ENCODE assay signal across 24 cellular contexts in genomic region chr5:1547655-1548054, GRCh38.
"Had no signal": no experiment of that assay in that cellular context is flagged by ENCODE, and none has a peak within 500 bp of the region (broad histone marks: within the 10 kb centered on the region; RNA-seq: fewer than 3 reads in every experiment).

No MANE protein-coding gene starts in this region.

- H3K4me1 ChIP-seq: ascending aorta, body of pancreas, Peyer's patch had no signal

- H3K9me3 ChIP-seq: ascending aorta, body of pancreas, Peyer's patch had no signal

- H3K27me3 ChIP-seq: ascending aorta, body of pancreas, Peyer's patch had no signal

- H3K27ac Mint-ChIP-seq: activated CD4-positive, alpha-beta memory T cell treated with anti-CD3 and anti-CD28 coated beads for 36 hours; activated CD4-positive, alpha-beta T cell treated with anti-CD3 and anti-CD28 coated beads, Interleukin-2, amount 10 ng/mL, durations not matched to agents 7 days and 5 days; activated naive CD8-positive, alpha-beta T cell treated with anti-CD3 and anti-CD28 coated beads, Interleukin-2, amount 50 U/mL, for 24 hours; activated T-cell treated with anti-CD3 and anti-CD28 coated beads, Interleukin-2, amount 50 U/mL, for 24 hours; activated T-helper 1 cell treated with anti-CD3 and anti-CD28 coated beads, Interleukin-12 subunit alpha, Interleukin-12 subunit beta, Interleukin-2, Interleukin-4 antibody, amounts not matched to agents 30 ng/mL and 10 ng/mL and 1 ng/mL, durations not matched to agents 14 hours and 24 hours and 36 hours; T-helper 1 cell treated with Interleukin-12 subunit alpha and Interleukin-12 subunit beta and Interleukin-4 antibody, amounts not matched to agents 30 μg/mL and 1 μg/mL, for 36 hours had no signal

- H3K36me3 ChIP-seq: ascending aorta, Peyer's patch had no signal

- H3K27me3 Mint-ChIP-seq: activated CD4-positive, alpha-beta memory T cell treated with anti-CD3 and anti-CD28 coated beads for 36 hours; activated CD4-positive, alpha-beta T cell treated with anti-CD3 and anti-CD28 coated beads, Interleukin-2, amount 10 ng/mL, durations not matched to agents 7 days and 5 days; activated T-cell treated with anti-CD3 and anti-CD28 coated beads, Interleukin-2, amount 50 U/mL, for 24 hours had no signal

- H3K36me3 Mint-ChIP-seq: activated CD4-positive, alpha-beta memory T cell treated with anti-CD3 and anti-CD28 coated beads for 36 hours; activated naive CD4-positive, alpha-beta T cell treated with anti-CD3 and anti-CD28 coated beads, Interleukin-2, amount 50 U/mL, for 72 hours had no signal

- DNase-seq: activated CD4-positive, alpha-beta memory T cell treated with anti-CD3 and anti-CD28 coated beads for 36 hours; activated CD4-positive, alpha-beta T cell treated with anti-CD3 and anti-CD28 coated beads, Interleukin-2, amount 10 ng/mL, durations not matched to agents 7 days and 5 days; activated CD4-positive, CD25-positive, alpha-beta regulatory T cell; activated effector memory CD4-positive, alpha-beta T cell treated with Interleukin-2 at 50 U/mL for 16 hours; activated naive CD4-positive, alpha-beta T cell; activated naive CD8-positive, alpha-beta T cell treated with anti-CD3 and anti-CD28 coated beads, Interleukin-2, amount 50 U/mL, for 24 hours; activated T-cell treated with anti-CD3 and anti-CD28 coated beads, Interleukin-2, amount 50 U/mL, for 24 hours; amniotic stem cell; body of pancreas; KG1; NCI-H1048; NCI-H1417 treated with DMSO at 0.1 percent for 48 hours; NCI-H1694; NCI-H2029 treated with DMSO at 0.1 percent for 48 hours; NCI-H345; NCI-H510A treated with DMSO at 0.1 percent for 48 hours; NCI-H69; SHP77 treated with DMSO at 0.1 percent for 48 hours had no signal

- H3K27ac ChIP-seq: ascending aorta, body of pancreas, Peyer's patch had no signal

- H3K4me3 ChIP-seq: ascending aorta, body of pancreas, Peyer's patch had no signal

- ATAC-seq: activated naive CD4-positive, alpha-beta T cell treated with anti-CD3 and anti-CD28 coated beads, Interleukin-2, amount 50 U/mL, for 72 hours; activated naive CD8-positive, alpha-beta T cell treated with anti-CD3 and anti-CD28 coated beads, Interleukin-2, amount 50 U/mL, for 24 hours; body of pancreas had no signal

- H3K4me1 Mint-ChIP-seq: activated CD4-positive, alpha-beta T cell treated with anti-CD3 and anti-CD28 coated beads, Interleukin-2, amount 10 ng/mL, durations not matched to agents 7 days and 5 days; activated naive CD8-positive, alpha-beta T cell treated with anti-CD3 and anti-CD28 coated beads, Interleukin-2, amount 50 U/mL, for 24 hours had no signal

- H3K4me3 Mint-ChIP-seq: activated CD4-positive, alpha-beta memory T cell treated with anti-CD3 and anti-CD28 coated beads for 36 hours; activated CD4-positive, alpha-beta T cell treated with anti-CD3 and anti-CD28 coated beads, Interleukin-2, amount 10 ng/mL, durations not matched to agents 7 days and 5 days; activated naive CD8-positive, alpha-beta T cell treated with anti-CD3 and anti-CD28 coated beads, Interleukin-2, amount 50 U/mL, for 24 hours; activated T-cell treated with anti-CD3 and anti-CD28 coated beads, Interleukin-2, amount 50 U/mL, for 24 hours; activated T-helper 1 cell treated with anti-CD3 and anti-CD28 coated beads, Interleukin-12 subunit alpha, Interleukin-12 subunit beta, Interleukin-2, Interleukin-4 antibody, amounts not matched to agents 30 ng/mL and 10 ng/mL and 1 ng/mL, durations not matched to agents 14 hours and 24 hours and 36 hours; central memory CD8-positive, alpha-beta T cell; T-helper 1 cell treated with Interleukin-12 subunit alpha and Interleukin-12 subunit beta and Interleukin-4 antibody, amounts not matched to agents 30 μg/mL and 1 μg/mL, for 36 hours had no signal

- H3K9me3 Mint-ChIP-seq: activated CD4-positive, alpha-beta memory T cell treated with anti-CD3 and anti-CD28 coated beads for 36 hours; activated CD4-positive, alpha-beta T cell treated with anti-CD3 and anti-CD28 coated beads, Interleukin-2, amount 10 ng/mL, durations not matched to agents 7 days and 5 days; activated naive CD4-positive, alpha-beta T cell treated with anti-CD3 and anti-CD28 coated beads, Interleukin-2, amount 50 U/mL, for 72 hours; activated naive CD8-positive, alpha-beta T cell treated with anti-CD3 and anti-CD28 coated beads, Interleukin-2, amount 50 U/mL, for 24 hours; activated T-cell treated with anti-CD3 and anti-CD28 coated beads, Interleukin-2, amount 50 U/mL, for 24 hours; activated T-helper 1 cell treated with anti-CD3 and anti-CD28 coated beads, Interleukin-12 subunit alpha, Interleukin-12 subunit beta, Interleukin-2, Interleukin-4 antibody, amounts not matched to agents 30 ng/mL and 10 ng/mL and 1 ng/mL, durations not matched to agents 14 hours and 24 hours and 36 hours; central memory CD8-positive, alpha-beta T cell; T-helper 1 cell treated with Interleukin-12 subunit alpha and Interleukin-12 subunit beta and Interleukin-4 antibody, amounts not matched to agents 30 μg/mL and 1 μg/mL, for 36 hours had no signal
